1 cellular context compared by ENCODE assay signal in genomic region chr4:184983660-184984356, GRCh38.
A peak's percentile ranks its signal among the peaks of the same experiment; 100 is the strongest.
TF ChIP-seq lines count a peak whose summit lies in the region.

No MANE protein-coding gene starts in this region.

TF ChIP-seq in H1, 55 proteins besides CTCF, POLR2A, EP300 and RAD21 (continued from another document):
- TF ChIP-seq CHD7 (IDR thresholded peaks at IDR 0.05; ENCODE audit: insufficient replicate concordance, low read length) (no peak), RBBP5 (IDR thresholded peaks at IDR 0.05; ENCODE audit: borderline replicate concordance, low read depth, low read length) (no peak), SUZ12 (IDR thresholded peaks at IDR 0.05; ENCODE audit: low read length) (no peak), TCF12 (IDR thresholded peaks at IDR 0.05; ENCODE audit: low read depth, low read length) (peak; percentile 81; the same call in 1 of the 2 replicates), CTBP2 (IDR thresholded peaks at IDR 0.05; ENCODE audit: borderline replicate concordance, insufficient read depth, insufficient read length, low read length) (no peak), ATF3 (IDR thresholded peaks at IDR 0.05; ENCODE audit: insufficient read depth, low read depth, low read length) (no peak), CBX5 (IDR thresholded peaks at IDR 0.05; ENCODE audit: low read depth, low read length) (no peak), KDM1A (IDR thresholded peaks at IDR 0.05; ENCODE audit: borderline replicate concordance, low read length) (no peak), ZNF274 (IDR thresholded peaks at IDR 0.05; ENCODE audit: borderline replicate concordance, extremely low read depth, low read length) (no peak), BCL11A (IDR thresholded peaks at IDR 0.05; ENCODE audit: low read depth in 2 of 2, low read length in 2 of 2) (no peak), PHF8 (conservative IDR thresholded peaks at IDR 0.05; ENCODE audit: low read depth, low read length) (no peak), CHD2 (IDR thresholded peaks at IDR 0.05; ENCODE audit: low read length) (no peak), NANOG (IDR thresholded peaks at IDR 0.05; ENCODE audit: insufficient read depth, low read depth, low read length, poor library complexity, severe bottlenecking) (no peak), SP1 (IDR thresholded peaks at IDR 0.05; ENCODE audit: low read depth, low read length) (no peak), SP2 (IDR thresholded peaks at IDR 0.05; ENCODE audit: low read length) (no peak), E2F6 (IDR thresholded peaks at IDR 0.05) (no peak), HDAC6 (IDR thresholded peaks at IDR 0.05; ENCODE audit: low read depth, low read length) (no peak), SRF (IDR thresholded peaks at IDR 0.05; ENCODE audit: low read depth, low read length) (no peak), BACH1 (IDR thresholded peaks at IDR 0.05; ENCODE audit: low read length) (peak; percentile 71; the same call in 1 of the 2 replicates), CREB1 (IDR thresholded peaks at IDR 0.05) (no peak), FOSL1 (IDR thresholded peaks at IDR 0.05; ENCODE audit: insufficient read depth, low read depth, low read length) (no peak), SIN3A (conservative IDR thresholded peaks at IDR 0.05 in 1 of 2, IDR thresholded peaks at IDR 0.05 in 1 of 2; ENCODE audit: low read depth in 1 of 2, low read length in 2 of 2) (no peak), MAFK (IDR thresholded peaks at IDR 0.05; ENCODE audit: low read depth, low read length) (peak; percentile 9; the same call in 1 of the 2 replicates), HDAC2 (IDR thresholded peaks at IDR 0.05; ENCODE audit: borderline replicate concordance in 1 of 2, low read depth in 2 of 2, low read length in 2 of 2) (peak; percentile 55 to 82; a peak in 1 of 4 replicates), CHD1 (IDR thresholded peaks at IDR 0.05; ENCODE audit: low read depth, low read length) (no peak), YY1 (IDR thresholded peaks at IDR 0.05; ENCODE audit: low read depth, low read length) (no peak), TAF7 (optimal IDR thresholded peaks at IDR 0.05; ENCODE audit: borderline replicate concordance, low read depth, low read length) (no peak), EGR1 (IDR thresholded peaks at IDR 0.05; ENCODE audit: borderline replicate concordance, low read depth, low read length) (no peak), POU5F1 (IDR thresholded peaks at IDR 0.05; ENCODE audit: low read depth, low read length) (no peak)
